In the genomic region with DNA sequence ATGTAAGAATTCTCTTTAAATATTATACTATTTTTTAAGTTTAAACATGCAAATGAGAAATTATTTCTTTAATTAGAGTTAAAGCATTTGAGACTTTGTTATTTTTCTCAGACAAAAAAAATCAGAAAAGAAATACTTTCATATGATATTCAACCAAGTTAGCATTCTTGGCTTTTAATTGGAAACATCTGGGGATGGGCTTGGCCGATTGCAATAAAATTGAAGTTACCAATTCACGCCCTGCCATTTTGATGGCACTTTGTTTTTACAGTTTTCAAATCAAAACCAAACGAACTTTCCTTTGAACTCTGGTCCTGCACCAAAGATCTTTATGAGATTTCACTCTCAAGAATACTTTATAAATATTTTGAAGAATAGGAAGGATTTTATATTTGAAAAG, we compare ENCODE assay signal across 23 cellular contexts.
"Had no signal": no experiment of that assay in that cellular context is flagged by ENCODE, and none has a peak within 500 bp of the region (broad histone marks: within the 10 kb centered on the region; RNA-seq: fewer than 3 reads in every experiment).

No MANE protein-coding gene starts in this region.

- H3K36me3 Mint-ChIP-seq: activated naive CD4-positive, alpha-beta T cell treated with anti-CD3 and anti-CD28 coated beads, Interleukin-2, amount 50 U/mL, for 72 hours; natural killer cell; stimulated activated effector memory CD8-positive, alpha-beta T cell treated with anti-CD3 and anti-CD28 coated beads, Interleukin-12 subunit alpha, Interleukin-12 subunit beta, amount 100 ng/mL, for 72 hours had no signal

- H3K4me3 Mint-ChIP-seq: activated CD4-positive, alpha-beta memory T cell treated with anti-CD3 and anti-CD28 coated beads, Interleukin-2, amount 10 ng/mL, durations not matched to agents 7 days and 5 days; activated CD4-positive, alpha-beta T cell treated with anti-CD3 and anti-CD28 coated beads, Interleukin-2, amount 10 ng/mL, durations not matched to agents 24 days and 14 days; activated CD8-positive, alpha-beta memory T cell treated with anti-CD3 and anti-CD28 coated beads, Interleukin-2, amount 10 ng/mL, durations not matched to agents 7 days and 5 days; natural killer cell; stimulated activated effector memory CD8-positive, alpha-beta T cell treated with anti-CD3 and anti-CD28 coated beads, Interleukin-12 subunit alpha, Interleukin-12 subunit beta, amount 100 ng/mL, for 72 hours; T-cell; T-helper 2 cell treated with Interferon-gamma antibody and Interleukin-4, amounts not matched to agents 5 μg/mL and 100 μg/mL, for 36 hours had no signal

- H3K9me3 Mint-ChIP-seq: activated CD4-positive, alpha-beta memory T cell treated with anti-CD3 and anti-CD28 coated beads, Interleukin-2, amount 10 ng/mL, durations not matched to agents 7 days and 5 days; activated CD4-positive, alpha-beta T cell treated with anti-CD3 and anti-CD28 coated beads, Interleukin-2, amount 10 ng/mL, durations not matched to agents 24 days and 14 days; activated naive CD4-positive, alpha-beta T cell treated with anti-CD3 and anti-CD28 coated beads, Interleukin-2, amount 50 U/mL, for 72 hours; natural killer cell; stimulated activated effector memory CD8-positive, alpha-beta T cell treated with anti-CD3 and anti-CD28 coated beads, Interleukin-12 subunit alpha, Interleukin-12 subunit beta, amount 100 ng/mL, for 72 hours; T-cell; T-helper 2 cell treated with Interferon-gamma antibody and Interleukin-4, amounts not matched to agents 5 μg/mL and 100 μg/mL, for 36 hours had no signal

- DNase-seq: activated CD4-positive, alpha-beta memory T cell treated with anti-CD3 and anti-CD28 coated beads, Interleukin-2, amount 10 ng/mL, durations not matched to agents 7 days and 5 days; activated CD4-positive, alpha-beta T cell treated with anti-CD3 and anti-CD28 coated beads, Interleukin-2, amount 10 ng/mL, durations not matched to agents 24 days and 14 days; activated CD8-positive, alpha-beta memory T cell treated with anti-CD3 and anti-CD28 coated beads, Interleukin-2, amount 10 ng/mL, durations not matched to agents 7 days and 5 days; activated gamma-delta T cell; activated T-cell treated with anti-CD3 and anti-CD28 coated beads for 4 hours; adrenal gland; left ventricle myocardium superior; mammary epithelial cell; midbrain; natural killer cell; ovary; right cardiac atrium; stimulated activated CD4-positive, alpha-beta T cell treated with anti-CD3 and anti-CD28 coated beads, Interleukin-1b, Interleukin-23, amount 100 ng/mL, for 48 hours; stomach; T-cell had no signal

- H3K27ac Mint-ChIP-seq: activated CD4-positive, alpha-beta memory T cell treated with anti-CD3 and anti-CD28 coated beads, Interleukin-2, amount 10 ng/mL, durations not matched to agents 7 days and 5 days; activated CD4-positive, alpha-beta T cell treated with anti-CD3 and anti-CD28 coated beads, Interleukin-2, amount 10 ng/mL, durations not matched to agents 24 days and 14 days; activated CD8-positive, alpha-beta memory T cell treated with anti-CD3 and anti-CD28 coated beads, Interleukin-2, amount 10 ng/mL, durations not matched to agents 7 days and 5 days; natural killer cell; stimulated activated effector memory CD8-positive, alpha-beta T cell treated with anti-CD3 and anti-CD28 coated beads, Interleukin-12 subunit alpha, Interleukin-12 subunit beta, amount 100 ng/mL, for 72 hours; T-cell; T-helper 2 cell treated with Interferon-gamma antibody and Interleukin-4, amounts not matched to agents 5 μg/mL and 100 μg/mL, for 36 hours had no signal

- H3K4me3 ChIP-seq: adrenal gland, breast epithelium, coronary artery, ovary, stomach, suprapubic skin, tibial nerve had no signal

- H3K4me1 Mint-ChIP-seq: activated CD4-positive, alpha-beta memory T cell treated with anti-CD3 and anti-CD28 coated beads, Interleukin-2, amount 10 ng/mL, durations not matched to agents 7 days and 5 days; activated CD4-positive, alpha-beta T cell treated with anti-CD3 and anti-CD28 coated beads, Interleukin-2, amount 10 ng/mL, durations not matched to agents 24 days and 14 days; activated CD8-positive, alpha-beta memory T cell treated with anti-CD3 and anti-CD28 coated beads, Interleukin-2, amount 10 ng/mL, durations not matched to agents 7 days and 5 days; stimulated activated effector memory CD8-positive, alpha-beta T cell treated with anti-CD3 and anti-CD28 coated beads, Interleukin-12 subunit alpha, Interleukin-12 subunit beta, amount 100 ng/mL, for 72 hours had no signal

- ATAC-seq: activated CD4-positive, CD25-positive, alpha-beta regulatory T cell treated with anti-CD3 and anti-CD28 coated beads, Interleukin-2, amount 50 U/mL, for 24 hours; activated CD8-positive, alpha-beta memory T cell treated with anti-CD3 and anti-CD28 coated beads, Interleukin-2, amount 10 ng/mL, durations not matched to agents 7 days and 5 days; activated naive CD4-positive, alpha-beta T cell treated with anti-CD3 and anti-CD28 coated beads, Interleukin-2, amount 50 U/mL, for 72 hours; left ventricle myocardium superior; natural killer cell; right cardiac atrium; stimulated activated effector memory CD8-positive, alpha-beta T cell treated with anti-CD3 and anti-CD28 coated beads, Interleukin-12 subunit alpha, Interleukin-12 subunit beta, amount 100 ng/mL, for 72 hours; T-cell had no signal

- H3K27me3 Mint-ChIP-seq: activated CD4-positive, alpha-beta memory T cell treated with anti-CD3 and anti-CD28 coated beads, Interleukin-2, amount 10 ng/mL, durations not matched to agents 7 days and 5 days; activated CD4-positive, alpha-beta T cell treated with anti-CD3 and anti-CD28 coated beads, Interleukin-2, amount 10 ng/mL, durations not matched to agents 24 days and 14 days; activated CD8-positive, alpha-beta memory T cell treated with anti-CD3 and anti-CD28 coated beads, Interleukin-2, amount 10 ng/mL, durations not matched to agents 7 days and 5 days; T-cell had no signal
